12 cellular contexts compared by ENCODE assay signal in genomic region chr2:223056656-223057418, GRCh38. TPM values are rescaled to one million over a fixed set of nuclear protein-coding genes. Genes with fewer than 3 reads are reported as not detected.
DNase-seq lines count a peak whose midpoint lies in the region; ATAC-seq and TF ChIP-seq lines count a peak whose summit lies in the region.
"Had no signal": no experiment of that assay in that cellular context is flagged by ENCODE, and none has a peak within 500 bp of the region (broad histone marks: within the 10 kb centered on the region; RNA-seq: fewer than 3 reads in every experiment).

No MANE protein-coding gene starts in this region.

- peak overlapping the region; percentile 95 for H3K27ac Mint-ChIP-seq in mesothelial cell of epicardium
- H3K27ac Mint-ChIP-seq in stimulated activated naive B cell treated with anti-CD40 and anti-IgM and Interleukin-4, amounts not matched to agents 10 μg/mL and 1 μg/mL and 100 μg/mL, for 72 hours, result no peak overlapping the region
- H3K27ac Mint-ChIP-seq: activated T-helper 1 cell treated with anti-CD3 and anti-CD28 coated beads, Interleukin-12 subunit alpha, Interleukin-12 subunit beta, Interleukin-2, Interleukin-4 antibody, amounts not matched to agents 30 ng/mL and 10 ng/mL and 1 ng/mL, durations not matched to agents 14 hours and 24 hours and 36 hours had no signal

- peaks cover 17 to 27% of the 10 kb centered on the region in 2 donors for H3K4me1 ChIP-seq in thoracic aorta (ENCODE audit: control insufficient read depth in 1 of 2, low read depth in 2 of 2)

- H3K4me3 ChIP-seq in cardiac fibroblast (replicated peaks in 1 of 2; ENCODE audit: low read depth in 2 of 2, low read length in 2 of 2) (no peak overlapping the region), thoracic aorta (peak overlapping the region; percentile 71)

- peaks cover 81% of the 10 kb centered on the region for H3K4me1 Mint-ChIP-seq in mesothelial cell of epicardium
- no peaks in the 10 kb centered on the region for H3K4me1 Mint-ChIP-seq in stimulated activated naive B cell treated with anti-CD40 and anti-IgM and Interleukin-4, amounts not matched to agents 10 μg/mL and 1 μg/mL and 100 μg/mL, for 72 hours

- H3K27me3 ChIP-seq in thoracic aorta (replicated peaks; ENCODE audit: insufficient read depth), result no peaks in the 10 kb centered on the region

- TF ChIP-seq CTCF in cardiac fibroblast (IDR thresholded peaks at IDR 0.05; ENCODE audit: low read depth, low read length), result no peak
- TF ChIP-seq CTCF in mesothelial cell of epicardium (IDR thresholded peaks at IDR 0.05; ENCODE audit: unreplicated experiment), result no peak
- TF ChIP-seq CTCF in thoracic aorta (IDR thresholded peaks at IDR 0.05), result no peak

- peak overlapping the region; percentile 86 to 94 for H3K27ac ChIP-seq in thoracic aorta
- H3K27ac ChIP-seq: RWPE1, WERI-Rb-1 had no signal

- H3K9me3 Mint-ChIP-seq in mesothelial cell of epicardium, result no peaks in the 10 kb centered on the region
- H3K9me3 Mint-ChIP-seq in stimulated activated naive B cell treated with anti-CD40 and anti-IgM and Interleukin-4, amounts not matched to agents 10 μg/mL and 1 μg/mL and 100 μg/mL, for 72 hours, result no peaks in the 10 kb centered on the region
- H3K9me3 Mint-ChIP-seq: activated T-helper 1 cell treated with anti-CD3 and anti-CD28 coated beads, Interleukin-12 subunit alpha, Interleukin-12 subunit beta, Interleukin-2, Interleukin-4 antibody, amounts not matched to agents 30 ng/mL and 10 ng/mL and 1 ng/mL, durations not matched to agents 14 hours and 24 hours and 36 hours had no signal

- no peak overlapping the region for H3K4me3 Mint-ChIP-seq in mesothelial cell of epicardium
- no peak overlapping the region for H3K4me3 Mint-ChIP-seq in stimulated activated naive B cell treated with anti-CD40 and anti-IgM and Interleukin-4, amounts not matched to agents 10 μg/mL and 1 μg/mL and 100 μg/mL, for 72 hours
- H3K4me3 Mint-ChIP-seq: activated T-helper 1 cell treated with anti-CD3 and anti-CD28 coated beads, Interleukin-12 subunit alpha, Interleukin-12 subunit beta, Interleukin-2, Interleukin-4 antibody, amounts not matched to agents 30 ng/mL and 10 ng/mL and 1 ng/mL, durations not matched to agents 14 hours and 24 hours and 36 hours had no signal

- no peaks in the 10 kb centered on the region for H3K27me3 Mint-ChIP-seq in mesothelial cell of epicardium (ENCODE audit: low read depth)
- peaks cover 16 to 20% of the 10 kb centered on the region in 2 donors for H3K27me3 Mint-ChIP-seq in stimulated activated naive B cell treated with anti-CD40 and anti-IgM and Interleukin-4, amounts not matched to agents 10 μg/mL and 1 μg/mL and 100 μg/mL, for 72 hours

- ATAC-seq in thoracic aorta (ENCODE audit: insufficient number of reproducible peaks, low FRiP score, low read depth), result no peak
- ATAC-seq in stimulated activated naive B cell treated with anti-CD40 and anti-IgM and Interleukin-4, amounts not matched to agents 10 μg/mL and 1 μg/mL and 100 μg/mL, for 72 hours (replicated peaks), result no peak

- no peaks in the 10 kb centered on the region for H3K36me3 ChIP-seq in thoracic aorta
- H3K36me3 ChIP-seq: WERI-Rb-1 had no signal

- peak; percentile 41 to 75 for DNase-seq in NCI-H446 (lab: John Stamatoyannopoulos, UW)
- peak; percentile 24 to 40 for DNase-seq in cardiac fibroblast (ENCODE audit: low read depth in 2 of 2)
- no peak for DNase-seq in mesothelial cell of epicardium (ENCODE audit: low spot score in 2 of 2, unreplicated experiment in 2 of 2)
- DNase-seq in thoracic aorta (ENCODE audit: low spot score), result no peak
- DNase-seq in KBM-7, result no peak
- no peak for DNase-seq in activated T-cell treated with anti-CD3 and anti-CD28 coated beads, Interleukin-2, amount 50 U/mL, for 48 hours
- DNase-seq in stimulated activated naive B cell treated with anti-CD40 and anti-IgM and Interleukin-4, amounts not matched to agents 10 μg/mL and 1 μg/mL and 100 μg/mL, for 72 hours, result no peak
- DNase-seq: effector CD8-positive, alpha-beta T cell; NCI-H1694 treated with DMSO at 0.1 percent for 48 hours; WERI-Rb-1 had no signal

- no peaks in the 10 kb centered on the region for H3K36me3 Mint-ChIP-seq in mesothelial cell of epicardium
- no peaks in the 10 kb centered on the region for H3K36me3 Mint-ChIP-seq in stimulated activated naive B cell treated with anti-CD40 and anti-IgM and Interleukin-4, amounts not matched to agents 10 μg/mL and 1 μg/mL and 100 μg/mL, for 72 hours

- in situ Hi-C loops in KBM-7 (cut with MboI; ENCODE audit: low pct_unique_long_range_greater_than_20kb, low sequenced_read_pairs), result no loop called here

- H3K9me3 ChIP-seq in thoracic aorta, result no peaks in the 10 kb centered on the region

RNA-seq across cellular contexts. Expression of gene KCNE4, which starts 4.8 kb away (rescaled TPM):
- total RNA-seq in mesothelial cell of epicardium (9.0 to 9.3 TPM (median 9.2 TPM) in 3 replicates), thoracic aorta (10 to 100 TPM in 1 of 2 donors, 1 to 10 TPM in 1; 9.6 to 13.6 TPM)
- total RNA-seq: activated T-helper 1 cell treated with anti-CD3 and anti-CD28 coated beads, Interleukin-12 subunit alpha, Interleukin-12 subunit beta, Interleukin-2, Interleukin-4 antibody, amounts not matched to agents 30 ng/mL and 10 ng/mL and 1 ng/mL, durations not matched to agents 14 hours and 24 hours and 36 hours had no signal

Comparison
In these comparisons a context has a peak if more than half of its experiments do, and no peak if none do; other contexts are left out.
1. DNase-seq: peak in NCI-H446 (2 of 2) and cardiac fibroblast (2 of 2); none in mesothelial cell of epicardium (0 of 2), thoracic aorta (single experiment), KBM-7 (single experiment), activated T-cell treated with anti-CD3 and anti-CD28 coated beads, Interleukin-2, amount 50 U/mL, for 48 hours (0 of 2) and stimulated activated naive B cell treated with anti-CD40 and anti-IgM and Interleukin-4, amounts not matched to agents 10 μg/mL and 1 μg/mL and 100 μg/mL, for 72 hours (single experiment).